ENCODE assay signal across 8 cellular contexts in the genomic region with DNA sequence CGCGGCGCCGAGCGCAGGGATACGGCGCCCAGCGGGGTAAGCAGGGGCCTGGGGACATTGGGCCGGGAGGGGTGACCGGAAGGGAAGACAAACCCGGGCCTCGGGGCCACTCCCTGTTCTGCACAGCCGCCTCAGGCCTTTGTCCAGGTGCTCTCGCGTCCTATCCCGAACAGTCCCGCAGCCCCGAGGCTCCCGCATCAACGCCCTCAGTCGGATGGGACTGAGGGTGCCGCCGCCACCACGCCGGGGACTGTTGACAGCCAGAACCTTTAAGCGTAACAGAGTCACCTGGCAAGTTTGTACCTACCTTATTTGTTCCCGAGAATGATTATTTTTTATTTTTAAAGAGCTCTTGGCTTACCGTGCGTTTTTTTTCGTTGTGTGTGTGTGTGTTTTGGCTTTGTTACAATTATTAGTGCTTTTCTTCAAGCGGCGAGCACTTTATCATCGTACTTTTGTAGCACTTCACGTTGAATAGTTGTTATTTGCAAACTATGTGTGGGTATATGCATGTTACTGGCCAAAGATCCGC. TPM values are rescaled to one million over a fixed set of nuclear protein-coding genes. Genes with fewer than 3 reads are reported as not detected.
DNase-seq lines count a peak whose midpoint lies in the region; ATAC-seq, FAIRE-seq and TF ChIP-seq lines count a peak whose summit lies in the region.

No MANE protein-coding gene starts in this region.

- POLR2A ChIA-PET in A673 (lab: Charles Lee; ENCODE audit: low non-redundant PET): no interaction called here
- POLR2A ChIA-PET in endothelial cell of umbilical vein (lab: Charles Lee): no interaction called here

- dilution Hi-C loops in endothelial cell of umbilical vein (cut with MboI; ENCODE audit: extremely low pct_ligation_motif_present, low sequenced_read_pairs): no loop called here

- no peaks in the 10 kb centered on the region for H4K20me1 ChIP-seq in endothelial cell of umbilical vein (replicated peaks; ENCODE audit: control insufficient read depth, extremely low read depth, insufficient read depth, low read length)

- CTCF ChIA-PET in A673 (lab: Charles Lee) (no interaction called here), endothelial cell of umbilical vein (lab: Charles Lee) (interaction anchor here (2.3 kb wide), 1 partner anchor 44 kb away, joined by 19 read pairs; no protein-coding TSS in a partner anchor)

- H3K27me3 ChIP-seq in A673 (replicated peaks; ENCODE audit: insufficient read depth, low read depth, low read length, poor library complexity): no peaks in the 10 kb centered on the region
- H3K27me3 ChIP-seq in endothelial cell of umbilical vein (ENCODE audit: control insufficient read depth in 2 of 2, insufficient read depth in 2 of 2, low read length in 2 of 2): no peaks in the 10 kb centered on the region

- H3K4me1 Mint-ChIP-seq in neural crest cell: peaks cover 47% of the 10 kb centered on the region

- H3K4me3 ChIP-seq in A673 (ENCODE audit: low read depth, low read length, poor library complexity, severe bottlenecking): peak overlapping the region; percentile 98
- peak overlapping the region; percentile 61 to 97 (median 95) for H3K4me3 ChIP-seq in endothelial cell of umbilical vein (replicated peaks in 1 of 3; ENCODE audit: insufficient read depth in 1 of 3, low read depth in 1 of 3, low read length in 3 of 3)

- H3K9me3 Mint-ChIP-seq in neural crest cell: no peaks in the 10 kb centered on the region

- DNase-seq in A673 (ENCODE audit: low spot score) (no peak), SHP77 treated with DMSO at 0.1 percent for 48 hours (lab: John Stamatoyannopoulos, UW) (peak; percentile 45), endothelial cell of umbilical vein (ENCODE audit: low read depth, low spot score) (no peak), neural crest cell (ENCODE audit: low read depth, low spot score) (no peak), foreskin melanocyte (no peak)
- DNase-seq in stimulated activated CD4-positive, alpha-beta T cell treated with anti-CD3 and anti-CD28 coated beads, Interleukin-4, amount 100 ng/mL, for 1 hour: no peak

- ATAC-seq in GM19025 (IDR thresholded peaks at IDR 0.05; ENCODE audit: low read depth, unreplicated experiment) (peak; percentile 34), HG03196 (IDR thresholded peaks at IDR 0.05; ENCODE audit: unreplicated experiment) (peak; percentile 39)

- H3K4me2 ChIP-seq in endothelial cell of umbilical vein (ENCODE audit: insufficient read depth, low read length): peak overlapping the region; percentile 98

- H3K79me2 ChIP-seq in endothelial cell of umbilical vein (ENCODE audit: control insufficient read depth, insufficient read depth, low read length): peaks cover 89% of the 10 kb centered on the region

- FAIRE-seq in endothelial cell of umbilical vein (lab: Jason Lieb, UNC): no peak

- H3K9ac ChIP-seq in endothelial cell of umbilical vein (replicated peaks; ENCODE audit: extremely low read depth, insufficient read depth, low read length): peak overlapping the region; percentile 96

- H3K9me1 ChIP-seq in endothelial cell of umbilical vein (replicated peaks; ENCODE audit: control insufficient read depth, extremely low read depth, insufficient read depth, low read length): no peaks in the 10 kb centered on the region

- H3K27ac ChIP-seq in A673 (ENCODE audit: low read depth, low read length, poor library complexity, severe bottlenecking): peak overlapping the region; percentile 99
- peak overlapping the region; percentile 94 for H3K27ac ChIP-seq in endothelial cell of umbilical vein (ENCODE audit: insufficient read depth, low read depth, low read length)

- intact Hi-C loops in A673 (cut with micrococcal nuclease; ENCODE audit: unreplicated experiment): no loop called here
- intact Hi-C loops in endothelial cell of umbilical vein (cut with micrococcal nuclease): loop anchor here (5.0 kb wide), 1 partner anchor 36 kb away; a partner anchor contains a TSS

- peak; percentile 11 for TF ChIP-seq POLR2A in endothelial cell of umbilical vein (IDR thresholded peaks at IDR 0.05; ENCODE audit: low read depth, low read length)

- H3K36me3 Mint-ChIP-seq in neural crest cell (ENCODE audit: low read depth): peaks cover 11% of the 10 kb centered on the region

- no peaks in the 10 kb centered on the region for H3K9me3 ChIP-seq in A673 (ENCODE audit: low read depth, low read length, poor library complexity, severe bottlenecking)
- H3K9me3 ChIP-seq in endothelial cell of umbilical vein (replicated peaks; ENCODE audit: control insufficient read depth, insufficient read depth, low read length): no peaks in the 10 kb centered on the region

- H3K4me1 ChIP-seq in A673 (ENCODE audit: insufficient read depth, low read length, poor library complexity, severe bottlenecking) (peaks cover 37% of the 10 kb centered on the region), endothelial cell of umbilical vein (ENCODE audit: control insufficient read depth, extremely low read depth, insufficient read depth, low read length) (peaks cover 23% of the 10 kb centered on the region)

- H2AFZ ChIP-seq in endothelial cell of umbilical vein (ENCODE audit: low read depth, low read length): peak overlapping the region; percentile 90

- BruUV-seq in A673 (replicated peaks; lab: Mats Ljungman, UMichigan) (TSS peak; percentile 76), endothelial cell of umbilical vein (replicated peaks; lab: Mats Ljungman, UMichigan) (TSS peak; percentile 43)

- no peak for TF ChIP-seq CTCF in A673 (conservative IDR thresholded peaks at IDR 0.05; ENCODE audit: low read depth, low read length)
- no peak for TF ChIP-seq CTCF in endothelial cell of umbilical vein (IDR thresholded peaks at IDR 0.05; ENCODE audit: extremely low read depth in 1 of 2, insufficient read depth in 1 of 2, low read depth in 1 of 2, low read length in 2 of 2)
- no peak for TF ChIP-seq CTCF in neural crest cell (conservative IDR thresholded peaks at IDR 0.05)

- H3K27me3 Mint-ChIP-seq in neural crest cell (ENCODE audit: low read depth): no peaks in the 10 kb centered on the region

- H3K27ac Mint-ChIP-seq in neural crest cell (ENCODE audit: unreplicated experiment): peak overlapping the region; percentile 72

- H3K36me3 ChIP-seq in A673 (ENCODE audit: insufficient read depth, low read length, poor library complexity, severe bottlenecking): peaks cover 21% of the 10 kb centered on the region
- peaks cover 16 to 19% of the 10 kb centered on the region in 2 experiments for H3K36me3 ChIP-seq in endothelial cell of umbilical vein (ENCODE audit: control insufficient read depth in 2 of 2, extremely low read depth in 1 of 2, insufficient read depth in 2 of 2, low read length in 2 of 2)

- H3K4me3 Mint-ChIP-seq in neural crest cell: peak overlapping the region; percentile 92

TF ChIP-seq in endothelial cell of umbilical vein, 7 proteins besides CTCF, POLR2A, EP300 and RAD21 (continues in another document):
- TF ChIP-seq EZH2 (IDR thresholded peaks at IDR 0.05; ENCODE audit: borderline replicate concordance, low read depth, low read length, severe bottlenecking): no peak
- TF ChIP-seq, protein P1, sequence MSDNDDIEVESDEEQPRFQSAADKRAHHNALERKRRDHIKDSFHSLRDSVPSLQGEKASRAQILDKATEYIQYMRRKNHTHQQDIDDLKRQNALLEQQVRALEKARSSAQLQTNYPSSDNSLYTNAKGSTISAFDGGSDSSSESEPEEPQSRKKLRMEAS (IDR thresholded peaks at IDR 0.05; ENCODE audit: insufficient read depth, insufficient read length): no peak

RNA-seq across cellular contexts. Expression of a gene that starts 0.4 kb away (rescaled TPM):
- total RNA-seq in A673 (2021) (48.6 and 51.0 TPM in 2 replicates), endothelial cell of umbilical vein (46.4 and 52.6 TPM in 2 replicates), neural crest cell (33.7 and 37.2 TPM in 2 replicates)
- 9.6 and 19.1 TPM in 2 replicates for polyA plus RNA-seq in endothelial cell of umbilical vein
- polyA plus RNA-seq in endothelial cell of umbilical vein (2011; cell fraction: cytosol; rRNA removed): 23.1 and 23.2 TPM in 2 replicates
- polyA plus RNA-seq in endothelial cell of umbilical vein (2011; cell fraction: nucleus; rRNA removed): 9.7 and 10.5 TPM in 2 replicates
- 40.7 and 47.2 TPM in 2 replicates for polyA plus RNA-seq in endothelial cell of umbilical vein (2012)
- polyA minus RNA-seq in endothelial cell of umbilical vein: 6.7 and 10.8 TPM in 2 replicates
- polyA minus RNA-seq in endothelial cell of umbilical vein (2011; cell fraction: cytosol; rRNA and poly(A)+ RNA removed): 11.9 TPM
- 26.0 and 27.2 TPM in 2 replicates for polyA minus RNA-seq in endothelial cell of umbilical vein (2011; cell fraction: nucleus; rRNA and poly(A)+ RNA removed)

RNA-seq across cellular contexts. Expression of a gene that starts 0.7 kb away (rescaled TPM):
- total RNA-seq in A673 (2021) (35.4 and 39.8 TPM in 2 replicates), endothelial cell of umbilical vein (28.4 and 32.5 TPM in 2 replicates), neural crest cell (32.1 and 33.5 TPM in 2 replicates)
- polyA plus RNA-seq in endothelial cell of umbilical vein: 5.0 and 6.3 TPM in 2 replicates
- polyA plus RNA-seq in endothelial cell of umbilical vein (2011; cell fraction: cytosol; rRNA removed): 7.7 and 8.4 TPM in 2 replicates
- 5.6 and 7.3 TPM in 2 replicates for polyA plus RNA-seq in endothelial cell of umbilical vein (2011; cell fraction: nucleus; rRNA removed)
- 16.4 and 20.2 TPM in 2 replicates for polyA plus RNA-seq in endothelial cell of umbilical vein (2012)
- 11.0 and 11.5 TPM in 2 replicates for polyA minus RNA-seq in endothelial cell of umbilical vein
- polyA minus RNA-seq in endothelial cell of umbilical vein (2011; cell fraction: cytosol; rRNA and poly(A)+ RNA removed): 15.8 TPM
- 7.9 and 9.9 TPM in 2 replicates for polyA minus RNA-seq in endothelial cell of umbilical vein (2011; cell fraction: nucleus; rRNA and poly(A)+ RNA removed)

RNA-seq across cellular contexts. Expression of a gene that starts 34.2 kb away (rescaled TPM):
- total RNA-seq in A673 (2021): 19.3 and 23.6 TPM in 2 replicates
- total RNA-seq in endothelial cell of umbilical vein: 6.8 and 7.5 TPM in 2 replicates
- 10.6 and 12.8 TPM in 2 replicates for polyA plus RNA-seq in endothelial cell of umbilical vein
- 7.0 and 8.8 TPM in 2 replicates for polyA plus RNA-seq in endothelial cell of umbilical vein (2011; cell fraction: cytosol; rRNA removed)
- 7.8 and 8.0 TPM in 2 replicates for polyA plus RNA-seq in endothelial cell of umbilical vein (2011; cell fraction: nucleus; rRNA removed)
- polyA plus RNA-seq in endothelial cell of umbilical vein (2012): 4.5 and 5.2 TPM in 2 replicates
- 3.7 and 4.7 TPM in 2 replicates for polyA minus RNA-seq in endothelial cell of umbilical vein
- 9.5 TPM for polyA minus RNA-seq in endothelial cell of umbilical vein (2011; cell fraction: cytosol; rRNA and poly(A)+ RNA removed)
- polyA minus RNA-seq in endothelial cell of umbilical vein (2011; cell fraction: nucleus; rRNA and poly(A)+ RNA removed): 4.4 and 8.8 TPM in 2 replicates
- total RNA-seq in neural crest cell: 10.9 and 12.5 TPM in 2 replicates

RNA-seq across cellular contexts. Expression of a gene that starts 40.5 kb away (rescaled TPM):
- total RNA-seq in A673 (2021) (118 and 183 TPM in 2 replicates), endothelial cell of umbilical vein (2.4 and 4.0 TPM in 2 replicates), neural crest cell (961 and 996 TPM in 2 replicates)
- 6.9 and 10.0 TPM in 2 replicates for polyA plus RNA-seq in endothelial cell of umbilical vein
- polyA plus RNA-seq in endothelial cell of umbilical vein (2011; cell fraction: cytosol; rRNA removed): 2.9 and 5.9 TPM in 2 replicates
- 4.0 and 4.7 TPM in 2 replicates for polyA plus RNA-seq in endothelial cell of umbilical vein (2011; cell fraction: nucleus; rRNA removed)
- polyA plus RNA-seq in endothelial cell of umbilical vein (2012): 0.64 and 2.2 TPM in 2 replicates
- 3.2 and 8.8 TPM in 2 replicates for polyA minus RNA-seq in endothelial cell of umbilical vein
- polyA minus RNA-seq in endothelial cell of umbilical vein (2011; cell fraction: cytosol; rRNA and poly(A)+ RNA removed): 326 TPM
- polyA minus RNA-seq in endothelial cell of umbilical vein (2011; cell fraction: nucleus; rRNA and poly(A)+ RNA removed): 1.7 TPM in 1 of 2 replicates, not detected in the other
